16 cellular contexts compared by ENCODE assay signal in genomic region chr2:240254337-240255164, GRCh38.
DNase-seq lines count a peak whose midpoint lies in the region; TF ChIP-seq lines count a peak whose summit lies in the region.
"Had no signal": no experiment of that assay in that cellular context is flagged by ENCODE, and none has a peak within 500 bp of the region (broad histone marks: within the 10 kb centered on the region; RNA-seq: fewer than 3 reads in every experiment).

No MANE protein-coding gene starts in this region.

- H4K91ac ChIP-seq in trophoblast cell (ENCODE audit: low read depth, low read length): peak overlapping the region; percentile 84

- no peak overlapping the region for H2AFZ ChIP-seq in trophoblast cell (ENCODE audit: insufficient read depth, low read length, poor library complexity)

- no peaks in the 10 kb centered on the region for H3K36me3 ChIP-seq in breast epithelium
- no peaks in the 10 kb centered on the region for H3K36me3 ChIP-seq in endodermal cell (ENCODE audit: control insufficient read depth, insufficient read depth, low read length)
- H3K36me3 ChIP-seq in trophoblast cell (ENCODE audit: control insufficient read depth in 1 of 2, insufficient read depth in 2 of 2, low read length in 2 of 2): no peaks in the 10 kb centered on the region
- no peaks in the 10 kb centered on the region for H3K36me3 ChIP-seq in vagina
- no peaks in the 10 kb centered on the region for H3K36me3 ChIP-seq in suprapubic skin

- H3K9ac ChIP-seq in endodermal cell (ENCODE audit: extremely low read depth, low read length, poor library complexity, severe bottlenecking) (no peak overlapping the region), trophoblast cell (ENCODE audit: low read length) (no peak overlapping the region)

- peak overlapping the region; percentile 14 for H3K4ac ChIP-seq in trophoblast cell (ENCODE audit: low read depth, low read length)

- peak overlapping the region; percentile 9 for H2BK5ac ChIP-seq in trophoblast cell (ENCODE audit: low read depth, low read length, poor library complexity)

- H3K4me1 Mint-ChIP-seq in MCF 10A (ENCODE audit: insufficient read depth, unreplicated experiment) (peaks cover 16% of the 10 kb centered on the region), endodermal cell (no peaks in the 10 kb centered on the region)
- H3K4me1 Mint-ChIP-seq in activated T-helper 1 cell treated with anti-CD3 and anti-CD28 coated beads, Interleukin-12 subunit alpha, Interleukin-12 subunit beta, Interleukin-2, Interleukin-4 antibody, amounts not matched to agents 30 ng/mL and 10 ng/mL and 1 ng/mL, durations not matched to agents 14 hours and 24 hours and 36 hours (ENCODE audit: low read depth): no peaks in the 10 kb centered on the region
- H3K4me1 Mint-ChIP-seq in activated CD4-positive, alpha-beta memory T cell treated with anti-CD3 and anti-CD28 coated beads, Interleukin-2, amount 10 ng/mL, durations not matched to agents 7 days and 5 days: no peaks in the 10 kb centered on the region
- H3K4me1 Mint-ChIP-seq: CD4-positive, CD25-positive, alpha-beta regulatory T cell had no signal

- H4K12ac ChIP-seq in trophoblast cell (ENCODE audit: low read depth, low read length): no peak overlapping the region

- POLR2A ChIA-PET in MCF 10A (lab: Yijun Ruan, JAX): interaction anchor here (1.5 to 1.9 kb wide), 4 partner anchors 19 to 182 kb away, joined by 5 to 6 read pairs (median 6); no protein-coding TSS in a partner anchor
- POLR2A ChIA-PET in activated CD4-positive, alpha-beta memory T cell treated with anti-CD3 and anti-CD28 coated beads, Interleukin-2, amount 10 ng/mL, durations not matched to agents 7 days and 5 days (lab: Charles Lee): no interaction called here

- peaks cover 4% of the 10 kb centered on the region for H3K79me2 ChIP-seq in trophoblast cell (ENCODE audit: control insufficient read depth, insufficient read depth, low read length, poor library complexity)

- 89% methylated on average over 10 to 15 of the region's 15 CpGs for WGBS in endodermal cell (ENCODE audit: insufficient coverage in 1 of 2, insufficient read length in 1 of 2), 2 experiments
- no CpG with 5 or more reads among the region's 15 CpGs for WGBS in trophoblast cell (ENCODE audit: extremely low coverage, insufficient coverage, insufficient read length)
- WGBS in suprapubic skin: 75% methylated on average over 10 of the region's 15 CpGs

- H3K4me1 ChIP-seq in breast epithelium: peaks cover 5 to 10% of the 10 kb centered on the region in 2 donors
- H3K4me1 ChIP-seq in endodermal cell (ENCODE audit: control insufficient read depth, insufficient read depth, low read length): no peaks in the 10 kb centered on the region
- peaks cover 38 to 44% of the 10 kb centered on the region in 2 experiments for H3K4me1 ChIP-seq in trophoblast cell (ENCODE audit: control insufficient read depth in 1 of 2, insufficient read depth in 2 of 2, low read length in 2 of 2)
- H3K4me1 ChIP-seq in vagina: peaks cover 30% of the 10 kb centered on the region
- H3K4me1 ChIP-seq in suprapubic skin: peaks cover 27% of the 10 kb centered on the region

- CTCF ChIA-PET in MCF 10A (lab: Yijun Ruan, JAX): interaction anchor here (0.6 to 1.0 kb wide), 4 partner anchors 22 to 182 kb away, joined by 3 to 4 read pairs (median 4); no protein-coding TSS in a partner anchor
- CTCF ChIA-PET in activated CD4-positive, alpha-beta memory T cell treated with anti-CD3 and anti-CD28 coated beads, Interleukin-2, amount 10 ng/mL, durations not matched to agents 7 days and 5 days (lab: Charles Lee): interaction anchor here (0.6 kb wide), 1 partner anchor 45 kb away, joined by 3 read pairs; no protein-coding TSS in a partner anchor

- TF ChIP-seq POLR2A in breast epithelium (IDR thresholded peaks at IDR 0.05) (no peak), vagina (IDR thresholded peaks at IDR 0.05) (no peak), suprapubic skin (IDR thresholded peaks at IDR 0.05) (no peak)

- intact Hi-C loops in breast epithelium (cut with DNase I; ENCODE audit: low total_unique reads): no loop called here
- intact Hi-C loops in MCF 10A (cut with micrococcal nuclease): no loop called here
- intact Hi-C loops in vagina (cut with DNase I): no loop called here
- intact Hi-C loops in activated T-helper 1 cell treated with anti-CD3 and anti-CD28 coated beads, Interleukin-12 subunit alpha, Interleukin-12 subunit beta, Interleukin-2, Interleukin-4 antibody, amounts not matched to agents 30 ng/mL and 10 ng/mL and 1 ng/mL, durations not matched to agents 14 hours and 24 hours and 36 hours (cut with micrococcal nuclease): no loop called here

- H4K8ac ChIP-seq in trophoblast cell (ENCODE audit: low read depth, low read length): no peak overlapping the region

- H3K9me3 Mint-ChIP-seq in MCF 10A (ENCODE audit: unreplicated experiment): no peaks in the 10 kb centered on the region
- peaks cover 10% of the 10 kb centered on the region for H3K9me3 Mint-ChIP-seq in endodermal cell
- no peaks in the 10 kb centered on the region for H3K9me3 Mint-ChIP-seq in activated T-helper 1 cell treated with anti-CD3 and anti-CD28 coated beads, Interleukin-12 subunit alpha, Interleukin-12 subunit beta, Interleukin-2, Interleukin-4 antibody, amounts not matched to agents 30 ng/mL and 10 ng/mL and 1 ng/mL, durations not matched to agents 14 hours and 24 hours and 36 hours
- H3K9me3 Mint-ChIP-seq in activated CD4-positive, alpha-beta memory T cell treated with anti-CD3 and anti-CD28 coated beads, Interleukin-2, amount 10 ng/mL, durations not matched to agents 7 days and 5 days: no peaks in the 10 kb centered on the region

- H3K4me2 ChIP-seq in trophoblast cell (ENCODE audit: low read length): peak overlapping the region; percentile 8

- TF ChIP-seq CTCF in breast epithelium (IDR thresholded peaks at IDR 0.05): no peak
- TF ChIP-seq CTCF in MCF 10A (IDR thresholded peaks at IDR 0.05; ENCODE audit: unreplicated experiment): no peak
- no peak for TF ChIP-seq CTCF in endodermal cell (conservative IDR thresholded peaks at IDR 0.05)
- no peak for TF ChIP-seq CTCF in vagina (IDR thresholded peaks at IDR 0.05)
- TF ChIP-seq CTCF in suprapubic skin (IDR thresholded peaks at IDR 0.05): no peak

- H3K27ac Mint-ChIP-seq in MCF 10A (ENCODE audit: low read depth, unreplicated experiment) (no peak overlapping the region), endodermal cell (no peak overlapping the region)
- no peak overlapping the region for H3K27ac Mint-ChIP-seq in activated T-helper 1 cell treated with anti-CD3 and anti-CD28 coated beads, Interleukin-12 subunit alpha, Interleukin-12 subunit beta, Interleukin-2, Interleukin-4 antibody, amounts not matched to agents 30 ng/mL and 10 ng/mL and 1 ng/mL, durations not matched to agents 14 hours and 24 hours and 36 hours
- no peak overlapping the region for H3K27ac Mint-ChIP-seq in activated CD4-positive, alpha-beta memory T cell treated with anti-CD3 and anti-CD28 coated beads, Interleukin-2, amount 10 ng/mL, durations not matched to agents 7 days and 5 days
- H3K27ac Mint-ChIP-seq: CD4-positive, CD25-positive, alpha-beta regulatory T cell had no signal

- no peak overlapping the region for H3K18ac ChIP-seq in trophoblast cell (ENCODE audit: low read length)

- H3K27me3 ChIP-seq in breast epithelium (no peaks in the 10 kb centered on the region), endodermal cell (ENCODE audit: control insufficient read depth, insufficient read depth, low read length, poor library complexity, severe bottlenecking) (no peaks in the 10 kb centered on the region), trophoblast cell (ENCODE audit: insufficient read depth, low read length) (no peaks in the 10 kb centered on the region), vagina (no peaks in the 10 kb centered on the region), suprapubic skin (no peaks in the 10 kb centered on the region)

- H3K14ac ChIP-seq in trophoblast cell (ENCODE audit: low read length): peak overlapping the region; percentile 47

- H3K79me1 ChIP-seq in trophoblast cell (ENCODE audit: low read length): peaks cover 48% of the 10 kb centered on the region

- H2AK5ac ChIP-seq in trophoblast cell (ENCODE audit: low read length): peak overlapping the region; percentile 63

- DNase-seq in breast epithelium (ENCODE audit: low spot score in 2 of 2) (no peak), MCF 10A (ENCODE audit: unreplicated experiment) (no peak), endodermal cell (peak; percentile 19), trophoblast cell (no peak), vagina (ENCODE audit: extremely low spot score in 2 of 2) (peak; percentile 79 to 81), suprapubic skin (ENCODE audit: low spot score in 2 of 2) (no peak)
- no peak for DNase-seq in activated T-helper 1 cell treated with anti-CD3 and anti-CD28 coated beads, Interleukin-12 subunit alpha, Interleukin-12 subunit beta, Interleukin-2, Interleukin-4 antibody, amounts not matched to agents 30 ng/mL and 10 ng/mL and 1 ng/mL, durations not matched to agents 14 hours and 24 hours and 36 hours (ENCODE audit: low spot score)
- DNase-seq in activated CD4-positive, alpha-beta memory T cell treated with anti-CD3 and anti-CD28 coated beads, Interleukin-2, amount 10 ng/mL, durations not matched to agents 7 days and 5 days: no peak
- DNase-seq: CD4-positive, CD25-positive, alpha-beta regulatory T cell; DMS79 treated with DMSO at 0.1 percent for 48 hours; GDM1; GOT3; MM.1S; NCI-H1105 treated with DMSO at 0.1 percent for 48 hours; NCI-H187; NCI-H446 had no signal

- BruUV-seq in MCF 10A (replicated peaks; lab: Mats Ljungman, UMichigan): no TSS peak

- H2BK12ac ChIP-seq in trophoblast cell (ENCODE audit: low read length): peak overlapping the region; percentile 27

- H3K4me3 Mint-ChIP-seq in MCF 10A (ENCODE audit: unreplicated experiment) (no peak overlapping the region), endodermal cell (no peak overlapping the region)
- H3K4me3 Mint-ChIP-seq in activated T-helper 1 cell treated with anti-CD3 and anti-CD28 coated beads, Interleukin-12 subunit alpha, Interleukin-12 subunit beta, Interleukin-2, Interleukin-4 antibody, amounts not matched to agents 30 ng/mL and 10 ng/mL and 1 ng/mL, durations not matched to agents 14 hours and 24 hours and 36 hours: no peak overlapping the region
- H3K4me3 Mint-ChIP-seq in activated CD4-positive, alpha-beta memory T cell treated with anti-CD3 and anti-CD28 coated beads, Interleukin-2, amount 10 ng/mL, durations not matched to agents 7 days and 5 days: no peak overlapping the region
- H3K4me3 Mint-ChIP-seq: CD4-positive, CD25-positive, alpha-beta regulatory T cell had no signal

- H2BK120ac ChIP-seq in trophoblast cell (ENCODE audit: insufficient read depth, low read length, poor library complexity): peak overlapping the region; percentile 28

- H3K9me3 ChIP-seq in breast epithelium (no peaks in the 10 kb centered on the region), endodermal cell (ENCODE audit: control insufficient read depth, low read length) (peaks cover 8% of the 10 kb centered on the region), trophoblast cell (ENCODE audit: insufficient read depth, low read depth, low read length) (peaks cover 6% of the 10 kb centered on the region), vagina (no peaks in the 10 kb centered on the region), suprapubic skin (no peaks in the 10 kb centered on the region)

- TF ChIP-seq EP300 in suprapubic skin (IDR thresholded peaks at IDR 0.05): no peak

- H3K27ac ChIP-seq in breast epithelium: no peak overlapping the region
- no peak overlapping the region for H3K27ac ChIP-seq in endodermal cell (ENCODE audit: low read depth, low read length)
- no peak overlapping the region for H3K27ac ChIP-seq in trophoblast cell (ENCODE audit: low read depth, low read length)
- H3K27ac ChIP-seq in vagina: no peak overlapping the region
- no peak overlapping the region for H3K27ac ChIP-seq in suprapubic skin

- H3K23ac ChIP-seq in trophoblast cell (ENCODE audit: low read length): no peak overlapping the region

- H3K27me3 Mint-ChIP-seq in MCF 10A (ENCODE audit: insufficient read depth, unreplicated experiment) (no peaks in the 10 kb centered on the region), endodermal cell (ENCODE audit: insufficient read depth) (peaks cover 3% of the 10 kb centered on the region)
- H3K27me3 Mint-ChIP-seq in activated T-helper 1 cell treated with anti-CD3 and anti-CD28 coated beads, Interleukin-12 subunit alpha, Interleukin-12 subunit beta, Interleukin-2, Interleukin-4 antibody, amounts not matched to agents 30 ng/mL and 10 ng/mL and 1 ng/mL, durations not matched to agents 14 hours and 24 hours and 36 hours (ENCODE audit: insufficient read depth): no peaks in the 10 kb centered on the region
- no peaks in the 10 kb centered on the region for H3K27me3 Mint-ChIP-seq in activated CD4-positive, alpha-beta memory T cell treated with anti-CD3 and anti-CD28 coated beads, Interleukin-2, amount 10 ng/mL, durations not matched to agents 7 days and 5 days
- H3K27me3 Mint-ChIP-seq: CD4-positive, CD25-positive, alpha-beta regulatory T cell had no signal

- peak overlapping the region in 2 of 3 donors; percentile 36 to 52 for H3K4me3 ChIP-seq in breast epithelium
- no peak overlapping the region for H3K4me3 ChIP-seq in endodermal cell (ENCODE audit: low read length)
- no peak overlapping the region for H3K4me3 ChIP-seq in trophoblast cell (ENCODE audit: low read depth, low read length)
- H3K4me3 ChIP-seq in vagina: no peak overlapping the region
- no peak overlapping the region for H3K4me3 ChIP-seq in suprapubic skin

- no peaks in the 10 kb centered on the region for H3K36me3 Mint-ChIP-seq in MCF 10A (ENCODE audit: insufficient read depth, unreplicated experiment)
- no peaks in the 10 kb centered on the region for H3K36me3 Mint-ChIP-seq in endodermal cell (ENCODE audit: low read depth)
- no peaks in the 10 kb centered on the region for H3K36me3 Mint-ChIP-seq in activated T-helper 1 cell treated with anti-CD3 and anti-CD28 coated beads, Interleukin-12 subunit alpha, Interleukin-12 subunit beta, Interleukin-2, Interleukin-4 antibody, amounts not matched to agents 30 ng/mL and 10 ng/mL and 1 ng/mL, durations not matched to agents 14 hours and 24 hours and 36 hours (ENCODE audit: low read depth)
- H3K36me3 Mint-ChIP-seq in activated CD4-positive, alpha-beta memory T cell treated with anti-CD3 and anti-CD28 coated beads, Interleukin-2, amount 10 ng/mL, durations not matched to agents 7 days and 5 days (ENCODE audit: low read depth): no peaks in the 10 kb centered on the region
- H3K36me3 Mint-ChIP-seq: CD4-positive, CD25-positive, alpha-beta regulatory T cell had no signal

Comparison
In these comparisons a context has a peak if more than half of its experiments do, and no peak if none do; other contexts are left out.
1. DNase-seq: peak in endodermal cell (single experiment) and vagina (2 of 2); none in breast epithelium (0 of 2), MCF 10A (single experiment), trophoblast cell (0 of 2), activated T-helper 1 cell treated with anti-CD3 and anti-CD28 coated beads, Interleukin-12 subunit alpha, Interleukin-12 subunit beta, Interleukin-2, Interleukin-4 antibody, amounts not matched to agents 30 ng/mL and 10 ng/mL and 1 ng/mL, durations not matched to agents 14 hours and 24 hours and 36 hours (single experiment), activated CD4-positive, alpha-beta memory T cell treated with anti-CD3 and anti-CD28 coated beads, Interleukin-2, amount 10 ng/mL, durations not matched to agents 7 days and 5 days (single experiment) and suprapubic skin (0 of 2).
2. H3K4me3 ChIP-seq: peak in breast epithelium (2 of 3); none in endodermal cell (single experiment), trophoblast cell (single experiment), vagina (0 of 2) and suprapubic skin (single experiment).